ENCODE assay signal across 30 cellular contexts in genomic region chr6:106801256-106801655, GRCh38.
"Had no signal": no experiment of that assay in that cellular context is flagged by ENCODE, and none has a peak within 500 bp of the region (broad histone marks: within the 10 kb centered on the region; RNA-seq: fewer than 3 reads in every experiment).

No MANE protein-coding gene starts in this region.

- H3K9me3 ChIP-seq: SJCRH30 had no signal

- H3K27me3 Mint-ChIP-seq: brain had no signal

- H3K36me3 Mint-ChIP-seq: activated naive CD4-positive, alpha-beta T cell treated with anti-CD3 and anti-CD28 coated beads, Interleukin-2, amount 10 ng/mL, durations not matched to agents 7 days and 5 days; activated naive CD8-positive, alpha-beta T cell; brain had no signal

- H3K36me3 ChIP-seq: SJCRH30 had no signal

- DNase-seq: activated CD4-positive, alpha-beta T cell treated with anti-CD3 and anti-CD28 coated beads for 36 hours; activated CD4-positive, alpha-beta T cell treated with anti-CD3 and anti-CD28 coated beads, Interleukin-2, amount 10 ng/mL, durations not matched to agents 7 days and 5 days; activated CD4-positive, alpha-beta T cell treated with anti-CD3 and anti-CD28 coated beads, Interleukin-2, amount 50 U/mL, for 48 hours; activated CD8-positive, alpha-beta memory T cell treated with anti-CD3 and anti-CD28 coated beads, Interleukin-2, amount 50 U/mL, for 4 hours; activated CD8-positive, alpha-beta T cell treated with anti-CD3 and anti-CD28 coated beads, Interleukin-2, amount 10 ng/mL, durations not matched to agents 7 days and 5 days; activated effector memory CD4-positive, alpha-beta T cell treated with Interleukin-2 at 50 U/mL for 16 hours; activated naive CD4-positive, alpha-beta T cell treated with anti-CD3 and anti-CD28 coated beads, Interleukin-2, amount 10 ng/mL, durations not matched to agents 7 days and 5 days; activated naive CD8-positive, alpha-beta T cell treated with anti-CD3 and anti-CD28 coated beads, Interleukin-2, amount 50 U/mL, for 24 hours; activated T-cell treated with anti-CD3 and anti-CD28 coated beads for 4 hours; activated T-cell treated with anti-CD3 and anti-CD28 coated beads, Interleukin-2, amount 50 U/mL, for 4 hours; anterior cingulate cortex; cerebellar nuclear complex; NCI-H1105; NCI-H1417 treated with DMSO at 0.1 percent for 48 hours; NCI-H187 treated with DMSO at 0.1 percent for 48 hours; NCI-H2081; NCI-H2171 treated with DMSO at 0.1 percent for 48 hours; NCI-H2227 treated with DMSO at 0.1 percent for 48 hours; NCI-H446; NCI-H524; NCI-H69; SHP77 had no signal

- H3K27ac ChIP-seq: SJCRH30, SK-N-MC had no signal

- H3K27me3 ChIP-seq: SJCRH30 had no signal

- H3K4me3 ChIP-seq: SJCRH30, SK-N-MC had no signal

- H3K27ac Mint-ChIP-seq: activated CD4-positive, alpha-beta T cell treated with anti-CD3 and anti-CD28 coated beads for 36 hours; activated CD4-positive, alpha-beta T cell treated with anti-CD3 and anti-CD28 coated beads, Interleukin-2, amount 10 ng/mL, durations not matched to agents 7 days and 5 days; activated CD8-positive, alpha-beta T cell treated with anti-CD3 and anti-CD28 coated beads, Interleukin-2, amount 10 ng/mL, durations not matched to agents 7 days and 5 days; activated naive CD4-positive, alpha-beta T cell treated with anti-CD3 and anti-CD28 coated beads, Interleukin-2, amount 10 ng/mL, durations not matched to agents 7 days and 5 days; activated naive CD8-positive, alpha-beta T cell; activated naive CD8-positive, alpha-beta T cell treated with anti-CD3 and anti-CD28 coated beads, Interleukin-2, amount 50 U/mL, for 24 hours; T-helper 1 cell treated with Interleukin-12 subunit alpha and Interleukin-12 subunit beta and Interleukin-4 antibody, amounts not matched to agents 30 μg/mL and 1 μg/mL, for 36 hours; T-helper 2 cell treated with Interferon-gamma antibody and Interleukin-4, amounts not matched to agents 5 μg/mL and 100 μg/mL, for 36 hours had no signal

- H3K9me3 Mint-ChIP-seq: activated CD4-positive, alpha-beta T cell treated with anti-CD3 and anti-CD28 coated beads, Interleukin-2, amount 10 ng/mL, durations not matched to agents 7 days and 5 days; activated naive CD4-positive, alpha-beta T cell treated with anti-CD3 and anti-CD28 coated beads, Interleukin-2, amount 10 ng/mL, durations not matched to agents 7 days and 5 days; activated naive CD8-positive, alpha-beta T cell treated with anti-CD3 and anti-CD28 coated beads, Interleukin-2, amount 50 U/mL, for 24 hours; activated T-cell treated with anti-CD3 and anti-CD28 coated beads, Interleukin-2, amount 50 U/mL, for 4 hours; T-helper 1 cell treated with Interleukin-12 subunit alpha and Interleukin-12 subunit beta and Interleukin-4 antibody, amounts not matched to agents 30 μg/mL and 1 μg/mL, for 36 hours; T-helper 2 cell treated with Interferon-gamma antibody and Interleukin-4, amounts not matched to agents 5 μg/mL and 100 μg/mL, for 36 hours had no signal

- H3K4me3 Mint-ChIP-seq: activated CD4-positive, alpha-beta T cell treated with anti-CD3 and anti-CD28 coated beads for 36 hours; activated CD4-positive, alpha-beta T cell treated with anti-CD3 and anti-CD28 coated beads, Interleukin-2, amount 10 ng/mL, durations not matched to agents 7 days and 5 days; activated CD8-positive, alpha-beta T cell treated with anti-CD3 and anti-CD28 coated beads, Interleukin-2, amount 10 ng/mL, durations not matched to agents 7 days and 5 days; activated naive CD4-positive, alpha-beta T cell treated with anti-CD3 and anti-CD28 coated beads, Interleukin-2, amount 10 ng/mL, durations not matched to agents 7 days and 5 days; activated naive CD8-positive, alpha-beta T cell; activated naive CD8-positive, alpha-beta T cell treated with anti-CD3 and anti-CD28 coated beads, Interleukin-2, amount 50 U/mL, for 24 hours; activated T-cell treated with anti-CD3 and anti-CD28 coated beads, Interleukin-2, amount 50 U/mL, for 4 hours; brain; T-helper 1 cell treated with Interleukin-12 subunit alpha and Interleukin-12 subunit beta and Interleukin-4 antibody, amounts not matched to agents 30 μg/mL and 1 μg/mL, for 36 hours; T-helper 2 cell treated with Interferon-gamma antibody and Interleukin-4, amounts not matched to agents 5 μg/mL and 100 μg/mL, for 36 hours had no signal

- H3K4me1 Mint-ChIP-seq: activated CD4-positive, alpha-beta T cell treated with anti-CD3 and anti-CD28 coated beads for 36 hours had no signal

- ATAC-seq: activated CD4-positive, alpha-beta T cell treated with anti-CD3 and anti-CD28 coated beads for 36 hours; activated CD4-positive, CD25-positive, alpha-beta regulatory T cell treated with anti-CD3 and anti-CD28 coated beads, Interleukin-2, amount 50 U/mL, for 24 hours; activated CD8-positive, alpha-beta T cell treated with anti-CD3 and anti-CD28 coated beads, Interleukin-2, amount 10 ng/mL, durations not matched to agents 7 days and 5 days; activated naive CD8-positive, alpha-beta T cell treated with anti-CD3 and anti-CD28 coated beads, Interleukin-2, amount 50 U/mL, for 24 hours; activated T-cell treated with anti-CD3 and anti-CD28 coated beads, Interleukin-2, amount 50 U/mL, for 4 hours; Panc1 had no signal
